ENCODE assay signal across 1 cellular context in genomic region chr5:142530904-142531303, GRCh38.
TF ChIP-seq lines count a peak whose summit lies in the region.

No MANE protein-coding gene starts in this region.

TF ChIP-seq in GM23338, 12 proteins besides CTCF, POLR2A, EP300 and RAD21 (continued from another document):
- no peak for TF ChIP-seq REST (IDR thresholded peaks at IDR 0.05; ENCODE audit: unreplicated experiment)
- TF ChIP-seq ZNF114 (CRISPR knock-in tag; IDR thresholded peaks at IDR 0.05): no peak
- no peak for TF ChIP-seq CREB1 (CRISPR knock-in tag; IDR thresholded peaks at IDR 0.05; ENCODE audit: low read depth)
- TF ChIP-seq POLR2AphosphoS5 (IDR thresholded peaks at IDR 0.05; ENCODE audit: low read depth): no peak
- no peak for TF ChIP-seq EZH2 (IDR thresholded peaks at IDR 0.05; ENCODE audit: low read depth, unreplicated experiment)
